38 cellular contexts compared by ENCODE assay signal in genomic region chrY:21459648-21460047, GRCh38. TPM values are rescaled to one million over a fixed set of nuclear protein-coding genes. Genes with fewer than 3 reads are reported as not detected.
"Had no signal": no experiment of that assay in that cellular context is flagged by ENCODE, and none has a peak within 500 bp of the region (broad histone marks: within the 10 kb centered on the region; RNA-seq: fewer than 3 reads in every experiment).

No MANE protein-coding gene starts in this region.

- H3K27ac ChIP-seq: colonic mucosa, epithelial cell of prostate, esophagus squamous epithelium, gastroesophageal sphincter, heart right ventricle, VCaP had no signal

- DNase-seq: activated CD4-positive, alpha-beta memory T cell treated with anti-CD3 and anti-CD28 coated beads, Interleukin-2, amount 10 ng/mL, durations not matched to agents 7 days and 5 days; activated CD4-positive, alpha-beta T cell treated with anti-CD3 and anti-CD28 coated beads for 1 hour; activated CD4-positive, alpha-beta T cell treated with anti-CD3 and anti-CD28 coated beads for 4 hours; activated CD4-positive, alpha-beta T cell treated with anti-CD3 and anti-CD28 coated beads, Interleukin-2, amount 10 ng/mL, durations not matched to agents 7 days and 5 days; activated CD4-positive, alpha-beta T cell treated with anti-CD3 and anti-CD28 coated beads, Interleukin-2, amount 50 U/mL, for 4 hours; activated CD8-positive, alpha-beta memory T cell treated with anti-CD3 and anti-CD28 coated beads, Interleukin-2, amount 50 U/mL, for 48 hours; activated effector memory CD4-positive, alpha-beta T cell treated with Interleukin-2 at 50 U/mL for 16 hours; activated gamma-delta T cell treated with Interleukin-2 at 50 U/mL for 16 hours; activated naive CD4-positive, alpha-beta T cell treated with anti-CD3 and anti-CD28 coated beads, Interleukin-2, amount 50 U/mL, for 16 hours; activated naive CD4-positive, alpha-beta T cell treated with Interleukin-2 at 50 U/mL for 16 hours; activated T-cell treated with anti-CD3 and anti-CD28 coated beads for 4 hours; activated T-cell treated with anti-CD3 and anti-CD28 coated beads, Interleukin-2, amount 50 U/mL, for 24 hours; activated T-cell treated with anti-CD3 and anti-CD28 coated beads, Interleukin-2, amount 50 U/mL, for 72 hours; amniotic stem cell; caudate nucleus; colonic mucosa; effector CD8-positive, alpha-beta T cell; esophagus squamous epithelium; foreskin melanocyte; heart right ventricle; T-helper 1 cell; T-helper 17 cell; T1000 had no signal

- H3K36me3 ChIP-seq: colonic mucosa, esophagus squamous epithelium, gastroesophageal sphincter, heart right ventricle had no signal

- H3K4me3 ChIP-seq: colonic mucosa, esophagus squamous epithelium, gastroesophageal sphincter, heart right ventricle had no signal

- H3K9me3 ChIP-seq: colonic mucosa, esophagus squamous epithelium, gastroesophageal sphincter, heart right ventricle had no signal

- ATAC-seq: activated T-cell treated with anti-CD3 and anti-CD28 coated beads, Interleukin-2, amount 50 U/mL, for 72 hours; activated T-helper 17 cell treated with anti-CD3 and anti-CD28 coated beads, Interleukin-2, amount 50 U/mL, for 72 hours; gastroesophageal sphincter; heart right ventricle; T-helper 17 cell; WTC11 had no signal

- FAIRE-seq: astrocyte, endometrium, endothelial cell of umbilical vein, TTC549 had no signal

- H3K27me3 ChIP-seq: colonic mucosa, esophagus squamous epithelium, gastroesophageal sphincter, heart right ventricle had no signal

- H3K4me1 ChIP-seq: colonic mucosa, esophagus squamous epithelium, gastroesophageal sphincter, heart right ventricle had no signal

RNA-seq across cellular contexts. Expression of gene RBMY1B, which starts 51.5 kb away (rescaled TPM):
- total RNA-seq: activated CD4-positive, alpha-beta memory T cell treated with anti-CD3 and anti-CD28 coated beads, Interleukin-2, amount 10 ng/mL, durations not matched to agents 7 days and 5 days; activated CD4-positive, alpha-beta T cell treated with anti-CD3 and anti-CD28 coated beads, Interleukin-2, amount 10 ng/mL, durations not matched to agents 7 days and 5 days; activated T-cell treated with anti-CD3 and anti-CD28 coated beads, Interleukin-2, amount 50 U/mL, for 72 hours; activated T-helper 17 cell treated with anti-CD3 and anti-CD28 coated beads, Interleukin-2, amount 50 U/mL, for 72 hours; astrocyte; colonic mucosa; dermis microvascular lymphatic vessel endothelial cell; endothelial cell of umbilical vein; esophagus squamous epithelium; fibroblast of lung; fibroblast of villous mesenchyme; gastroesophageal sphincter; glomerular endothelial cell; heart right ventricle; T-helper 17 cell; WTC11 had no signal
- polyA plus RNA-seq: adipose tissue, endothelial cell of umbilical vein, esophagus, fibroblast of lung, heart right ventricle had no signal
